1 cellular context compared by ENCODE assay signal in the genomic region with DNA sequence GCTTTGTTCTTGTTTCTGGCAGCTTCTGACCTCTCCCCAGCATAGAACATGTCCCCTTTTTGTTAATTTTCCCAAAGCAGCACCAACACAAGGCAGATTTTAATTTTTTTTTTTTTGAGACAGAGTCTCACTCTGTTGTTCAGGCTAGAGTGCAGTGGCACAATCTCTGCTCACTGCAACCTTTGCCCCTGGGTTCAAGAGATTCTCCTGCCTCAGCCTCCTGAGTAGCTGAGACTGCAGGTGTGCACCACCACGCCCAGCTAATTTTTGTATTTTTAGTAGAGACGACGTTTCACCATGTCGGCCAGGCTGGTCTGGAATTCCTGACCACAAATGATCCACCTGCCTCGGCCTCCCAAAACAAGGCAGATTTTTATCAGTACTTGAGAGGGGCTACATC.
TF ChIP-seq lines count a peak whose summit lies in the region.

No MANE protein-coding gene starts in this region.

TF ChIP-seq in liver, 16 proteins besides CTCF, POLR2A, EP300 and RAD21:
- TF ChIP-seq HNF4A (conservative IDR thresholded peaks at IDR 0.05), result peak; percentile 52 to 72
